Comparison of ENCODE assay signal across 18 cellular contexts in genomic region chr20:49477200-49477599, GRCh38. TPM values are rescaled to one million over a fixed set of nuclear protein-coding genes. Genes with fewer than 3 reads are reported as not detected.
DNase-seq lines count a peak whose midpoint lies in the region; ATAC-seq, FAIRE-seq and TF ChIP-seq lines count a peak whose summit lies in the region.
"Had no signal": no experiment of that assay in that cellular context is flagged by ENCODE, and none has a peak within 500 bp of the region (broad histone marks: within the 10 kb centered on the region; RNA-seq: fewer than 3 reads in every experiment).

No MANE protein-coding gene starts in this region.

- in situ Hi-C loops in K562 (cut with MboI) = no loop called here

- H3K4me1 ChIP-seq in HCT116 (ENCODE audit: control insufficient read depth in 1 of 2, insufficient read depth in 2 of 2, low read length in 2 of 2) (peaks cover 0 to 7% of the 10 kb centered on the region in 2 experiments; a peak in 1 of 4 replicates), K562 (replicated peaks in 1 of 2; ENCODE audit: control insufficient read depth in 2 of 2, insufficient read depth in 2 of 2, low read length in 2 of 2) (no peaks in the 10 kb centered on the region), right atrium auricular region (peaks cover 0 to 3% of the 10 kb centered on the region in 2 donors), psoas muscle (peaks cover 7% of the 10 kb centered on the region)

- H3K27ac ChIP-seq in HCT116 (ENCODE audit: low read depth, low read length) (no peak overlapping the region), K562 (ENCODE audit: extremely low read depth, low read depth, low read length) (no peak overlapping the region), right atrium auricular region (no peak overlapping the region), psoas muscle (no peak overlapping the region)
- H3K27ac ChIP-seq: Peyer's patch had no signal

- intact Hi-C loops in HCT116 (cut with micrococcal nuclease) (no loop called here), K562 (cut with micrococcal nuclease) (no loop called here), psoas muscle (cut with DNase I) (no loop called here)

- H3K9me2 ChIP-seq in HCT116 (ENCODE audit: insufficient read depth) = no peaks in the 10 kb centered on the region

- H3K9ac ChIP-seq in HCT116 (ENCODE audit: low read length) (no peak overlapping the region), K562 (ENCODE audit: insufficient read depth in 1 of 2, low read depth in 2 of 2, low read length in 2 of 2) (no peak overlapping the region)

- 0% methylated on average over 3 of the region's 3 CpGs for WGBS in K562 (ENCODE audit: insufficient coverage, low coverage, missing lambda C conversion rate)
- 77 to 86% (median 82%) methylated on average over 3 of the region's 3 CpGs for WGBS in psoas muscle, 3 donors

- H3K4me3 ChIP-seq in HCT116 (replicated peaks in 1 of 2; ENCODE audit: low read depth in 1 of 2, low read length in 2 of 2) (no peak overlapping the region), K562 (no peak overlapping the region), right atrium auricular region (no peak overlapping the region), psoas muscle (no peak overlapping the region)
- H3K4me3 ChIP-seq: Peyer's patch had no signal

- H3K4me2 ChIP-seq in HCT116 (ENCODE audit: low read length) (no peak overlapping the region), K562 (ENCODE audit: insufficient read depth, low read length) (no peak overlapping the region)

- BruUV-seq in HCT116 (replicated peaks; lab: Mats Ljungman, UMichigan) (no TSS peak), K562 (replicated peaks; lab: Mats Ljungman, UMichigan) (no TSS peak)

- CTCF ChIA-PET in HCT116 (lab: Charles Lee) (no interaction called here), K562 (lab: Yijun Ruan, JAX; ENCODE audit: low intra/inter-chr PET ratio) (no interaction called here)

- no peak for TF ChIP-seq POLR2A in HCT116 (IDR thresholded peaks at IDR 0.05; ENCODE audit: borderline replicate concordance, extremely low read depth, insufficient read depth, insufficient read length)
- no peak for TF ChIP-seq POLR2A in K562 (conservative IDR thresholded peaks at IDR 0.05)

- H3K36me3 ChIP-seq in HCT116 (ENCODE audit: control insufficient read depth in 1 of 2, insufficient read depth in 2 of 2, low read length in 2 of 2) = no peaks in the 10 kb centered on the region
- no peaks in the 10 kb centered on the region for H3K36me3 ChIP-seq in K562 (ENCODE audit: control insufficient read depth, insufficient read depth, low read length)
- no peaks in the 10 kb centered on the region for H3K36me3 ChIP-seq in right atrium auricular region
- no peaks in the 10 kb centered on the region for H3K36me3 ChIP-seq in psoas muscle (ENCODE audit: insufficient read depth in 1 of 2, low read depth in 1 of 2)
- H3K36me3 ChIP-seq: Peyer's patch had no signal

- peak; percentile 54; the same call in 1 of the 2 replicates for ATAC-seq in HCT116
- peak; percentile 66 for ATAC-seq in K562
- no peak for ATAC-seq in psoas muscle
- ATAC-seq: Right ventricle myocardium inferior had no signal

- no peak for FAIRE-seq in K562 (lab: Jason Lieb, UNC)

- H3K9me3 ChIP-seq in HCT116 (ENCODE audit: control insufficient read depth in 1 of 2, insufficient read depth in 1 of 2, low read depth in 1 of 2, low read length in 2 of 2) (no peaks in the 10 kb centered on the region), K562 (replicated peaks; ENCODE audit: control insufficient read depth, insufficient read depth, low read depth, low read length) (no peaks in the 10 kb centered on the region), right atrium auricular region (peaks cover 0 to 3% of the 10 kb centered on the region in 2 donors), psoas muscle (no peaks in the 10 kb centered on the region)
- H3K9me3 ChIP-seq: Caco-2 had no signal

- DNase-seq in ELF-1 (ENCODE audit: low read depth, low spot score) (peak; percentile 26), HCT116 (ENCODE audit: low read depth, low spot score) (no peak), NCI-H2196 treated with DMSO at 0.1 percent for 48 hours (lab: John Stamatoyannopoulos, UW; ENCODE audit: unreplicated experiment) (peak; percentile 19), K562 (ENCODE audit: extremely low read depth in 1 of 4, low spot score in 3 of 4) (peak in 3 of 4 experiments; percentile 16 to 36 (median 26)), right atrium auricular region (ENCODE audit: low spot score) (no peak), AG20443 (ENCODE audit: low spot score) (no peak), GM03348 (ENCODE audit: low spot score) (no peak), psoas muscle (no peak)
- DNase-seq: ACHN, Caco-2, H9, IMR-90, NCI-H1417, NCI-H1930, NCI-H774, Peyer's patch had no signal

- no peaks in the 10 kb centered on the region for H4K20me1 ChIP-seq in HCT116 (ENCODE audit: insufficient read depth)
- 0 out of 2 replicates have a peak, but pooled peaks cover 4% of the 10 kb centered on the region for H4K20me1 ChIP-seq in K562 (replicated peaks; ENCODE audit: control insufficient read depth, insufficient read depth, low read length)

- POLR2A ChIA-PET in HCT116 (lab: Charles Lee) (no interaction called here), K562 (lab: Yijun Ruan, JAX) (interaction anchor here (0.6 to 1.6 kb wide), 4 partner anchors 11 to 61 kb away, joined by 3 to 4 read pairs (median 3); no protein-coding TSS in a partner anchor)

- H3K9me1 ChIP-seq in K562 (ENCODE audit: control insufficient read depth, insufficient read depth, low read length) = no peaks in the 10 kb centered on the region

- TF ChIP-seq RAD21 in HCT116 (IDR thresholded peaks at IDR 0.05; ENCODE audit: low read depth) (no peak), K562 (CRISPR knock-in tag; conservative IDR thresholded peaks at IDR 0.05 in 1 of 2, IDR thresholded peaks at IDR 0.05 in 1 of 2) (no peak)

- H3K27me3 ChIP-seq in HCT116 (ENCODE audit: insufficient read depth, low read length) = no peaks in the 10 kb centered on the region
- peaks cover 6 to 22% of the 10 kb centered on the region in 2 experiments; a peak in 4 of 5 replicates for H3K27me3 ChIP-seq in K562 (ENCODE audit: control insufficient read depth in 2 of 2, insufficient read depth in 2 of 2, low read length in 2 of 2)
- H3K27me3 ChIP-seq in right atrium auricular region = no peaks in the 10 kb centered on the region
- no peaks in the 10 kb centered on the region for H3K27me3 ChIP-seq in psoas muscle (ENCODE audit: insufficient read depth in 3 of 3, low read length in 2 of 3)

- no peak for TF ChIP-seq CTCF in HCT116 (IDR thresholded peaks at IDR 0.05 in 2 of 3, conservative IDR thresholded peaks at IDR 0.05 in 1 of 3; ENCODE audit: borderline replicate concordance in 1 of 3, insufficient read depth in 1 of 3, low read depth in 2 of 3, low read length in 2 of 3)
- TF ChIP-seq CTCF in K562 (IDR thresholded peaks at IDR 0.05 in 2 of 3, conservative IDR thresholded peaks at IDR 0.05 in 1 of 3; ENCODE audit: insufficient read depth in 2 of 3, low read depth in 1 of 3, low read length in 3 of 3) = no peak
- TF ChIP-seq CTCF in right atrium auricular region (IDR thresholded peaks at IDR 0.05) = no peak
- no peak for TF ChIP-seq CTCF in psoas muscle (IDR thresholded peaks at IDR 0.05)

- RAD21 ChIA-PET in HCT116 (lab: Charles Lee; ENCODE audit: low non-redundant PET in 1 of 2, low total read pairs in 2 of 2, uncharacterized antibody in 2 of 2, unreplicated experiment in 2 of 2) = no interaction called here

- no peaks in the 10 kb centered on the region for H3K79me2 ChIP-seq in HCT116 (ENCODE audit: insufficient read depth, low read length)
- H3K79me2 ChIP-seq in K562 (ENCODE audit: control insufficient read depth, insufficient read depth, low read length) = no peaks in the 10 kb centered on the region

- H2AFZ ChIP-seq in HCT116 (ENCODE audit: low read depth, low read length, poor library complexity, severe bottlenecking) (no peak overlapping the region), K562 (ENCODE audit: low read depth, low read length) (no peak overlapping the region)

- no peak for TF ChIP-seq EP300 in K562 (IDR thresholded peaks at IDR 0.05; ENCODE audit: low read length)

TF ChIP-seq in HCT116, 20 proteins besides CTCF, POLR2A, EP300 and RAD21 (continues in another document):
- TF ChIP-seq CBX3 (IDR thresholded peaks at IDR 0.05; ENCODE audit: low read depth) (no peak), TCF7L2 (IDR thresholded peaks at IDR 0.05; ENCODE audit: borderline replicate concordance, extremely low read depth, insufficient read depth, insufficient read length) (no peak), EZH2 (IDR thresholded peaks at IDR 0.05) (no peak), SP1 (IDR thresholded peaks at IDR 0.05; ENCODE audit: low read depth) (no peak)

TF ChIP-seq in K562, 482 proteins besides CTCF, POLR2A, EP300 and RAD21 (continues in another document):
- TF ChIP-seq MTA1 (IDR thresholded peaks at IDR 0.05; ENCODE audit: borderline replicate concordance) (no peak), USF2 (CRISPR knock-in tag; IDR thresholded peaks at IDR 0.05) (peak; percentile 63)

RNA-seq across cellular contexts. Expression of gene KCNB1, which starts 5.3 kb away (rescaled TPM):
- total RNA-seq in HCT116 (2021; ENCODE audit: unreplicated experiment) = 0.79 TPM
- polyA plus RNA-seq in HCT116 (2012) = 0.39 and 0.47 TPM in 2 replicates
- total RNA-seq in K562 (2011; cell fraction: chromatin; rRNA removed; ENCODE audit: low replicate concordance) = not detected in 2 replicates
- total RNA-seq in K562 (2011; cell fraction: nucleolus; rRNA removed) = not detected in 2 replicates
- not detected in 2 replicates for total RNA-seq in K562 (2011; cell fraction: nucleoplasm; rRNA removed)
- total RNA-seq in K562 (2014; rRNA removed) = not detected in 2 replicates
- total RNA-seq in K562 (2014; rRNA removed; fragmentation: Illumina TruSeq; extraction: Trizol) = not detected in 2 replicates
- not detected in 2 replicates for total RNA-seq in K562 (2015; rRNA removed; fragmentation: Illumina TruSeq; extraction: Trizol)
- total RNA-seq in K562 (2021) = 0.02 TPM in 1 of 2 replicates, not detected in the other
- polyA plus RNA-seq in K562 (2011; rRNA removed) = not detected in 2 replicates
- not detected in 2 replicates for polyA plus RNA-seq in K562 (2011; cell fraction: cytosol; rRNA removed)
- not detected in 2 replicates for polyA plus RNA-seq in K562 (2011; cell fraction: nucleus; rRNA removed)
- polyA plus RNA-seq in K562 (2012) = 0.03 and 0.04 TPM in 2 replicates
- not detected in 2 replicates for polyA plus RNA-seq in K562 (2014; fragmentation: Illumina TruSeq; extraction: Trizol)
- polyA plus RNA-seq in K562 (2014; fragmentation: Nextera tagmentation; extraction: Ambion mirVana) = under 1 TPM; 0.01 to 0.06 TPM
- not detected in 2 replicates for polyA plus RNA-seq in K562 (2014; rRNA removed)
- polyA minus RNA-seq in K562 (2011; rRNA and poly(A)+ RNA removed) = not detected in 2 replicates
- not detected in 2 replicates for polyA minus RNA-seq in K562 (2011; cell fraction: cytosol; rRNA and poly(A)+ RNA removed)
- not detected in 2 replicates for polyA minus RNA-seq in K562 (2011; cell fraction: nucleus; rRNA and poly(A)+ RNA removed)
- total RNA-seq in right atrium auricular region = 1 to 10 TPM; 1.4 to 2.7 TPM
- 10 to 100 TPM in 2 of 4 donors, 1 to 10 TPM in 2; 5.3 to 44.0 (median 15.6) TPM for total RNA-seq in psoas muscle
- 1 to 10 TPM; 1.8 to 3.2 (median 2.5) TPM for polyA plus RNA-seq in psoas muscle
- total RNA-seq: IMR-90, NCI-H460 had no signal

Comparison
In these comparisons a context has a peak if more than half of its experiments do, and no peak if none do; other contexts are left out.
1. DNase-seq: peak in ELF-1 (single experiment), NCI-H2196 treated with DMSO at 0.1 percent for 48 hours (single experiment) and K562 (3 of 4); none in HCT116 (single experiment), right atrium auricular region (single experiment), AG20443 (single experiment), GM03348 (single experiment) and psoas muscle (0 of 2).
2. ATAC-seq: peak in HCT116 (single experiment) and K562 (single experiment); none in psoas muscle (0 of 4).